ENCODE assay signal across 9 cellular contexts in genomic region chr1:159171688-159172501, GRCh38. TPM values are rescaled to one million over a fixed set of nuclear protein-coding genes. Genes with fewer than 3 reads are reported as not detected.
DNase-seq lines count a peak whose midpoint lies in the region; ATAC-seq and FAIRE-seq lines count a peak whose summit lies in the region.
"Had no signal": no experiment of that assay in that cellular context is flagged by ENCODE, and none has a peak within 500 bp of the region (broad histone marks: within the 10 kb centered on the region; RNA-seq: fewer than 3 reads in every experiment).

No MANE protein-coding gene starts in this region.

- ATAC-seq in activated naive CD8-positive, alpha-beta T cell treated with anti-CD3 and anti-CD28 coated beads, Interleukin-2, amount 50 U/mL, for 24 hours = no peak

- H3K27me3 Mint-ChIP-seq in activated naive CD8-positive, alpha-beta T cell treated with anti-CD3 and anti-CD28 coated beads, Interleukin-2, amount 50 U/mL, for 24 hours = peaks cover 57% of the 10 kb centered on the region

- DNase-seq in H4 (ENCODE audit: low spot score) (peak; percentile 24), iPS DF 6.9 (ENCODE audit: low read depth, low spot score) (no peak), small intestine (no peak), ecto neural progenitor cell (ENCODE audit: low spot score) (no peak), germinal center (ENCODE audit: low spot score) (no peak)
- no peak for DNase-seq in activated naive CD8-positive, alpha-beta T cell treated with anti-CD3 and anti-CD28 coated beads, Interleukin-2, amount 50 U/mL, for 24 hours
- no peak for DNase-seq in stimulated activated CD4-positive, alpha-beta T cell treated with anti-CD3 and anti-CD28 coated beads, Interleukin-2, amount 100 ng/mL, for 48 hours

- no peaks in the 10 kb centered on the region for H3K36me3 ChIP-seq in iPS DF 6.9 (ENCODE audit: control insufficient read depth, insufficient read depth, low read length)
- no peaks in the 10 kb centered on the region for H3K36me3 ChIP-seq in skeletal muscle satellite cell (ENCODE audit: insufficient read depth, low read length)
- no peaks in the 10 kb centered on the region for H3K36me3 ChIP-seq in small intestine (ENCODE audit: control insufficient read depth in 2 of 2, insufficient read depth in 2 of 2, low read length in 2 of 2)
- H3K36me3 ChIP-seq: SJSA1 had no signal

- WGBS in iPS DF 6.9 (ENCODE audit: insufficient coverage, insufficient read length) = no CpG with 5 or more reads among the region's 49 CpGs
- WGBS in small intestine, 3 donors = 2 to 6% (median 5%) methylated on average over 45 to 49 of the region's 49 CpGs

- H3K9me3 Mint-ChIP-seq in activated naive CD8-positive, alpha-beta T cell treated with anti-CD3 and anti-CD28 coated beads, Interleukin-2, amount 50 U/mL, for 24 hours = no peaks in the 10 kb centered on the region

- H3K4me2 ChIP-seq in skeletal muscle satellite cell (ENCODE audit: low read length) = peak overlapping the region; percentile 82

- H3K27ac ChIP-seq in iPS DF 6.9 (ENCODE audit: low read length) = no peak overlapping the region
- H3K27ac ChIP-seq in small intestine (ENCODE audit: low read depth in 1 of 2, low read length in 1 of 2) = no peak overlapping the region
- H3K27ac ChIP-seq: SJSA1 had no signal

- H3K9me3 ChIP-seq in iPS DF 6.9 (ENCODE audit: control insufficient read depth, insufficient read depth, low read length) = no peaks in the 10 kb centered on the region
- no peaks in the 10 kb centered on the region for H3K9me3 ChIP-seq in skeletal muscle satellite cell (replicated peaks; ENCODE audit: low read length)
- H3K9me3 ChIP-seq in small intestine (ENCODE audit: control insufficient read depth, low read depth) = no peaks in the 10 kb centered on the region
- H3K9me3 ChIP-seq: SJSA1 had no signal

- no peak overlapping the region for H3K27ac Mint-ChIP-seq in activated naive CD8-positive, alpha-beta T cell treated with anti-CD3 and anti-CD28 coated beads, Interleukin-2, amount 50 U/mL, for 24 hours

- FAIRE-seq in small intestine (lab: Jason Lieb, UNC) = no peak

- H3K27me3 ChIP-seq in iPS DF 6.9 (ENCODE audit: control insufficient read depth, insufficient read depth, low read length) (no peaks in the 10 kb centered on the region), skeletal muscle satellite cell (ENCODE audit: control insufficient read depth, insufficient read depth, low read length) (peaks cover 60% of the 10 kb centered on the region), small intestine (ENCODE audit: control insufficient read depth in 2 of 2, insufficient read depth in 2 of 2, low read length in 2 of 2) (peaks cover 2 to 5% of the 10 kb centered on the region in 2 donors)

- H3K4me3 Mint-ChIP-seq in activated naive CD8-positive, alpha-beta T cell treated with anti-CD3 and anti-CD28 coated beads, Interleukin-2, amount 50 U/mL, for 24 hours = peak overlapping the region; percentile 25

- H3K9ac ChIP-seq in skeletal muscle satellite cell (ENCODE audit: low read depth, low read length) = peak overlapping the region; percentile 69

- H3K4me3 ChIP-seq in iPS DF 6.9 (ENCODE audit: low read length) (peak overlapping the region; percentile 92), skeletal muscle satellite cell (ENCODE audit: low read length) (peak overlapping the region; percentile 74), small intestine (ENCODE audit: low read depth in 1 of 2, low read length in 2 of 2) (no peak overlapping the region)
- H3K4me3 ChIP-seq: SJSA1 had no signal

- no peaks in the 10 kb centered on the region for H3K36me3 Mint-ChIP-seq in activated naive CD8-positive, alpha-beta T cell treated with anti-CD3 and anti-CD28 coated beads, Interleukin-2, amount 50 U/mL, for 24 hours (ENCODE audit: low read depth)

- H3K4me1 Mint-ChIP-seq in activated naive CD8-positive, alpha-beta T cell treated with anti-CD3 and anti-CD28 coated beads, Interleukin-2, amount 50 U/mL, for 24 hours = peaks cover 3% of the 10 kb centered on the region

- H3K4me1 ChIP-seq in iPS DF 6.9 (ENCODE audit: control insufficient read depth, insufficient read depth, low read length) (peaks cover 3% of the 10 kb centered on the region), skeletal muscle satellite cell (ENCODE audit: control insufficient read depth, insufficient read depth, low read length) (peaks cover 5% of the 10 kb centered on the region), small intestine (ENCODE audit: control insufficient read depth in 2 of 2, insufficient read depth in 1 of 2, low read depth in 1 of 2, low read length in 1 of 2) (no peaks in the 10 kb centered on the region)
- H3K4me1 ChIP-seq: SJSA1 had no signal

RNA-seq across cellular contexts. Expression of gene CADM3, which starts 0.5 kb away (rescaled TPM):
- total RNA-seq in H4 (2014; rRNA removed; shearing (Covaris generic)) = 6.4 and 10.1 TPM in 2 replicates
- total RNA-seq in skeletal muscle satellite cell (2012; rRNA removed) = 0.25 and 1.1 TPM in 2 replicates
- polyA plus RNA-seq in small intestine = 10 to 100 TPM in 1 of 3 donors, under 1 TPM in 1, not detected in 1; 0.27 to 23.5 TPM
- total RNA-seq: SJSA1 had no signal

RNA-seq across cellular contexts. Expression of gene ACKR1, which starts 32.8 kb away (rescaled TPM):
- not detected in 2 replicates for total RNA-seq in H4 (2014; rRNA removed; shearing (Covaris generic))
- total RNA-seq in skeletal muscle satellite cell (2012; rRNA removed) = not detected in 2 replicates
- polyA plus RNA-seq in small intestine = 10 to 100 TPM in 1 of 3 donors, 1 to 10 TPM in 2; 1.3 to 96.8 (median 3.2) TPM
- total RNA-seq: SJSA1 had no signal

Comparison
In these comparisons a context has a peak if more than half of its experiments do, and no peak if none do; other contexts are left out.
1. H3K4me3 ChIP-seq: peak in iPS DF 6.9 (single experiment) and skeletal muscle satellite cell (single experiment); none in small intestine (0 of 2).